ENCODE assay signal across 12 cellular contexts in the genomic region with DNA sequence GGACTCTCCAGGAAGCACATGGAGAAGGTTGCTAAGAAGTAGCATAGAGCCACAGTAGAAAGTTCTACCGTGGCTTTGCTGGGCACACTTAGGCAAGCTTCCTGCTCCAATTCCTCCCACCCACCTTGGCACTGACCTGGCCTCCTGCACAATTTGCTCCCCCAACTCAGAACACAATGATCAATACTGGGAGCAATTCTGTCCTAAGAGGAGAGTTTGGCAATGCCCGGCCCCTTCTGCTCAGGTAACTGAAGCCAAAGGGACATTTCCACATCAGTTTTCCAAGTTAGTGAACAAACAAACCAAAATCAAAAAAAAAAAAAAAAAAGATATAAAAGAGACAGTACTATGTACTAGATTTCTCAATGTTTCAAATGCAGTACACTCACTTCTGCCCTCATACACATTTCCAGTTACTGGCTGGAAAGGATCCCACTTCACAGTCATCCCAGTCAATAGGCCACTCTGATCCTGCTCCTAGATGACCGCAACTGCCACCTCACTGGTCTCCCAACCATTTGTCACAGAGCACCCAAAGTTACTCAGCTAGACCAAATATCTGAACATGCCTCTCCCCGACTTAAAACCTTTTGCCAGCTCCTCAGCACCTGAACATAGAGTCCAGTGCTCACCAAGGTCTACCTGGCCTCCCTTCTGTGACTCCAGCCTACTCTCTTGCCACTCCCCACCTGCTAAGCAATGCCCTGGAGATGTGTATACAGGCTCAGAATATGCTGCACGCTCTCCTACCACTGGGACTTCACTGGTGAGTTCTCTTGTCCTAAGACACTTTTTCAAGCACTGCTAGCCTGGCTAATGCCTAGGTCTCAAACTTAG. TPM values are rescaled to one million over a fixed set of nuclear protein-coding genes. Genes with fewer than 3 reads are reported as not detected.
DNase-seq lines count a peak whose midpoint lies in the region; ATAC-seq, FAIRE-seq and TF ChIP-seq lines count a peak whose summit lies in the region.
"Had no signal": no experiment of that assay in that cellular context is flagged by ENCODE, and none has a peak within 500 bp of the region (broad histone marks: within the 10 kb centered on the region; RNA-seq: fewer than 3 reads in every experiment).

No MANE protein-coding gene starts in this region.

- no peak overlapping the region for H3K27ac Mint-ChIP-seq in CD8-positive, alpha-beta memory T cell

- WGBS in hepatocyte (ENCODE audit: low lambda C conversion rate, missing lambda C conversion rate): 92% methylated on average over 5 of the region's 5 CpGs

- peak overlapping the region; percentile 61 for H3K27ac ChIP-seq in hepatocyte
- no peak overlapping the region for H3K27ac ChIP-seq in CD8-positive, alpha-beta memory T cell (ENCODE audit: low read depth, low read length)
- H3K27ac ChIP-seq: cardiac muscle cell had no signal

- no peak overlapping the region for H3K4me3 ChIP-seq in bronchial epithelial cell (ENCODE audit: low read depth, low read length)
- no peak overlapping the region for H3K4me3 ChIP-seq in hepatocyte
- no peak overlapping the region for H3K4me3 ChIP-seq in CD8-positive, alpha-beta memory T cell (ENCODE audit: low read length)
- H3K4me3 ChIP-seq: cardiac muscle cell had no signal

- peaks cover 26% of the 10 kb centered on the region for H3K4me1 ChIP-seq in hepatocyte (ENCODE audit: insufficient read depth)
- no peaks in the 10 kb centered on the region for H3K4me1 ChIP-seq in CD8-positive, alpha-beta memory T cell (ENCODE audit: insufficient read depth, low read length)

- no peaks in the 10 kb centered on the region for H3K9me3 Mint-ChIP-seq in CD8-positive, alpha-beta memory T cell

- H3K4me2 ChIP-seq in hepatocyte: no peak overlapping the region

- no peaks in the 10 kb centered on the region for H3K9me2 ChIP-seq in hepatocyte (replicated peaks; ENCODE audit: insufficient read depth)

- peak; percentile 75 for DNase-seq in GM04504 (ENCODE audit: low read depth)
- DNase-seq in bronchial epithelial cell (ENCODE audit: low read depth): peak; percentile 10
- DNase-seq in hepatocyte (ENCODE audit: low spot score): no peak
- peak; percentile 87 for DNase-seq in stromal cell of bone marrow (ENCODE audit: low read depth)
- DNase-seq in NAMALWA (ENCODE audit: low spot score): no peak
- DNase-seq in cerebellar cortex (ENCODE audit: low spot score): no peak
- no peak for DNase-seq in CD8-positive, alpha-beta memory T cell
- DNase-seq: DND-41, NCI-H2107 had no signal

- H3K4me3 Mint-ChIP-seq in CD8-positive, alpha-beta memory T cell: no peak overlapping the region

- peaks cover 7 to 11% of the 10 kb centered on the region in 2 donors for H3K27me3 Mint-ChIP-seq in CD8-positive, alpha-beta memory T cell

- no peaks in the 10 kb centered on the region for H3K36me3 Mint-ChIP-seq in CD8-positive, alpha-beta memory T cell

- TF ChIP-seq CTCF in bronchial epithelial cell (IDR thresholded peaks at IDR 0.05; ENCODE audit: insufficient read depth, low read length, severe bottlenecking): no peak
- TF ChIP-seq CTCF in hepatocyte (IDR thresholded peaks at IDR 0.05; ENCODE audit: poor library complexity): no peak

- H3K27me3 ChIP-seq in bronchial epithelial cell (ENCODE audit: control insufficient read depth, insufficient read depth, low read length): no peaks in the 10 kb centered on the region
- H3K27me3 ChIP-seq in hepatocyte: no peaks in the 10 kb centered on the region
- no peaks in the 10 kb centered on the region for H3K27me3 ChIP-seq in CD8-positive, alpha-beta memory T cell (ENCODE audit: insufficient read depth, low read length, poor library complexity, severe bottlenecking)
- H3K27me3 ChIP-seq: cardiac muscle cell had no signal

- no peak for ATAC-seq in HG02885 (IDR thresholded peaks at IDR 0.05; ENCODE audit: poor library complexity, unreplicated experiment)

- peaks cover 4 to 15% (median 8%) of the 10 kb centered on the region in 3 donors for H3K4me1 Mint-ChIP-seq in CD8-positive, alpha-beta memory T cell

- H3K36me3 ChIP-seq in bronchial epithelial cell (ENCODE audit: control insufficient read depth, insufficient read depth, low read length): no peaks in the 10 kb centered on the region
- H3K36me3 ChIP-seq in hepatocyte (replicated peaks; ENCODE audit: insufficient read depth, low read depth): no peaks in the 10 kb centered on the region
- no peaks in the 10 kb centered on the region for H3K36me3 ChIP-seq in CD8-positive, alpha-beta memory T cell (ENCODE audit: insufficient read depth, low read length)
- H3K36me3 ChIP-seq: cardiac muscle cell had no signal

- no peaks in the 10 kb centered on the region for H3K9me3 ChIP-seq in hepatocyte (ENCODE audit: low read depth)
- H3K9me3 ChIP-seq in CD8-positive, alpha-beta memory T cell (ENCODE audit: low read length): no peaks in the 10 kb centered on the region

- H2AFZ ChIP-seq in hepatocyte: no peak overlapping the region

- peaks cover 97% of the 10 kb centered on the region for H3K79me2 ChIP-seq in hepatocyte

- POLR2A ChIA-PET in CD8-positive, alpha-beta memory T cell (lab: Charles Lee): no interaction called here

- peaks cover 90% of the 10 kb centered on the region for H4K20me1 ChIP-seq in hepatocyte (ENCODE audit: insufficient read depth, poor library complexity, severe bottlenecking)

- CTCF ChIA-PET in CD8-positive, alpha-beta memory T cell (lab: Charles Lee): no interaction called here

- FAIRE-seq in bronchial epithelial cell (lab: Jason Lieb, UNC): no peak
- FAIRE-seq: HTR-8/SVneo had no signal

RNA-seq across cellular contexts. Expression of a gene that starts 21.3 kb away (rescaled TPM):
- total RNA-seq in bronchial epithelial cell (34.2 and 40.6 TPM in 2 replicates), hepatocyte (76.1 and 87.4 TPM in 2 replicates)
- 11.9 and 14.5 TPM in 2 replicates for polyA plus RNA-seq in hepatocyte
- total RNA-seq in CD8-positive, alpha-beta memory T cell: under 1 TPM; 0.83 to 0.89 TPM
- not detected for polyA plus RNA-seq in CD8-positive, alpha-beta memory T cell

Comparison
In these comparisons a context has a peak if more than half of its experiments do, and no peak if none do; other contexts are left out.
1. DNase-seq: peak in GM04504 (single experiment), bronchial epithelial cell (single experiment) and stromal cell of bone marrow (single experiment); none in hepatocyte (single experiment), NAMALWA (single experiment), cerebellar cortex (single experiment) and CD8-positive, alpha-beta memory T cell (0 of 5).
2. RNA of a gene that starts 21.3 kb away (total RNA-seq): 76.1 to 87.4 TPM in hepatocyte and 34.2 to 40.6 TPM in bronchial epithelial cell; 0.83 to 0.89 TPM in CD8-positive, alpha-beta memory T cell; every median in the first group is over 10 times any median in the second.